Comparison of ENCODE assay signal across 18 cellular contexts in the genomic region with DNA sequence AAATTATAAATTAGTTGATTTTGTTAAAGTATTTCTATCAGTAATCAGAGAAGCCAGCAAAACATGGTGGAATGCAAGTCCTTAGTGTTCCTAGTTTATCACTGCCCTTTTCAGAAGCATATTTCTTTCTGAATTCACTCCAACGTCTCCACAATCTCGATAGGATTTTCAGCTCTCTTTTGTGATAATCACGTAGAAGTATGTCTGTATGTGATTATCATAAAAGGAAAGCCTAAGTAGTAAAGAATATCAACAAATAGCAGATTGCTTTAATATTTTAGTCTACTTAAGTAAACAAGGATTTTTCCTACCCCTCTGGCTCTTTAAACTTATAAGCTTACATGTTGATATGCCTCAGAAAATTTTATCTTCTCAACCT.
"Had no signal": no experiment of that assay in that cellular context is flagged by ENCODE, and none has a peak within 500 bp of the region (broad histone marks: within the 10 kb centered on the region; RNA-seq: fewer than 3 reads in every experiment).

No MANE protein-coding gene starts in this region.

- H3K27me3 ChIP-seq: esophagus muscularis mucosa, gastroesophageal sphincter, heart right ventricle, neutrophil, tibial artery, uterus had no signal

- H3K27ac Mint-ChIP-seq: activated CD8-positive, alpha-beta memory T cell treated with anti-CD3 and anti-CD28 coated beads, Interleukin-2, amount 10 ng/mL, durations not matched to agents 7 days and 5 days; activated naive CD4-positive, alpha-beta T cell treated with anti-CD3 and anti-CD28 coated beads, Interleukin-2, amount 10 ng/mL, durations not matched to agents 7 days and 5 days; activated T-cell treated with anti-CD3 and anti-CD28 coated beads, Interleukin-2, amount 50 U/mL, for 24 hours; naive thymus-derived CD8-positive, alpha-beta T cell; stimulated activated naive B cell treated with anti-CD40 and anti-IgM and Interleukin-4, amounts not matched to agents 10 μg/mL and 1 μg/mL and 100 μg/mL, for 72 hours had no signal

- H3K9me3 ChIP-seq: esophagus muscularis mucosa, neutrophil, tibial artery, uterus had no signal

- DNase-seq: activated CD4-positive, alpha-beta T cell treated with anti-CD3 and anti-CD28 coated beads, Interleukin-2, amount 50 U/mL, for 48 hours; activated CD8-positive, alpha-beta memory T cell treated with anti-CD3 and anti-CD28 coated beads, Interleukin-2, amount 10 ng/mL, durations not matched to agents 7 days and 5 days; activated naive CD4-positive, alpha-beta T cell treated with anti-CD3 and anti-CD28 coated beads, Interleukin-2, amount 10 ng/mL, durations not matched to agents 7 days and 5 days; activated T-cell treated with anti-CD3 and anti-CD28 coated beads, Interleukin-2, amount 50 U/mL, for 24 hours; heart right ventricle; islet precursor cell; naive thymus-derived CD8-positive, alpha-beta T cell; stimulated activated CD4-positive, alpha-beta T cell treated with anti-CD3 and anti-CD28 coated beads, Interleukin-2, amount 100 ng/mL, for 48 hours; stimulated activated naive B cell treated with anti-CD40 and anti-IgM and Interleukin-4, amounts not matched to agents 10 μg/mL and 1 μg/mL and 100 μg/mL, for 72 hours; tibial artery; uterus had no signal

- H3K9me3 Mint-ChIP-seq: activated naive CD4-positive, alpha-beta T cell treated with anti-CD3 and anti-CD28 coated beads, Interleukin-2, amount 10 ng/mL, durations not matched to agents 7 days and 5 days; activated T-cell treated with anti-CD3 and anti-CD28 coated beads, Interleukin-2, amount 50 U/mL, for 24 hours had no signal

- H3K4me1 ChIP-seq: gastroesophageal sphincter, uterus had no signal

- FAIRE-seq: colon, endometrium had no signal

- H3K27ac ChIP-seq: esophagus muscularis mucosa, gastroesophageal sphincter, heart right ventricle, neutrophil, tibial artery, uterus, VCaP had no signal

- H3K36me3 Mint-ChIP-seq: activated CD8-positive, alpha-beta memory T cell treated with anti-CD3 and anti-CD28 coated beads, Interleukin-2, amount 10 ng/mL, durations not matched to agents 7 days and 5 days; activated naive CD4-positive, alpha-beta T cell treated with anti-CD3 and anti-CD28 coated beads, Interleukin-2, amount 10 ng/mL, durations not matched to agents 7 days and 5 days; naive thymus-derived CD8-positive, alpha-beta T cell; stimulated activated naive B cell treated with anti-CD40 and anti-IgM and Interleukin-4, amounts not matched to agents 10 μg/mL and 1 μg/mL and 100 μg/mL, for 72 hours had no signal

- H3K27me3 Mint-ChIP-seq: activated naive CD4-positive, alpha-beta T cell treated with anti-CD3 and anti-CD28 coated beads, Interleukin-2, amount 10 ng/mL, durations not matched to agents 7 days and 5 days had no signal

- H3K4me3 Mint-ChIP-seq: activated CD8-positive, alpha-beta memory T cell treated with anti-CD3 and anti-CD28 coated beads, Interleukin-2, amount 10 ng/mL, durations not matched to agents 7 days and 5 days; activated naive CD4-positive, alpha-beta T cell treated with anti-CD3 and anti-CD28 coated beads, Interleukin-2, amount 10 ng/mL, durations not matched to agents 7 days and 5 days; activated T-cell treated with anti-CD3 and anti-CD28 coated beads, Interleukin-2, amount 50 U/mL, for 24 hours; naive thymus-derived CD8-positive, alpha-beta T cell; stimulated activated naive B cell treated with anti-CD40 and anti-IgM and Interleukin-4, amounts not matched to agents 10 μg/mL and 1 μg/mL and 100 μg/mL, for 72 hours had no signal

- H3K36me3 ChIP-seq: esophagus muscularis mucosa, gastroesophageal sphincter, heart right ventricle, neutrophil, tibial artery, uterus had no signal

- ATAC-seq: activated CD8-positive, alpha-beta memory T cell treated with anti-CD3 and anti-CD28 coated beads, Interleukin-2, amount 10 ng/mL, durations not matched to agents 7 days and 5 days; gastroesophageal sphincter; heart right ventricle; left lobe of liver; naive thymus-derived CD8-positive, alpha-beta T cell; stimulated activated naive B cell treated with anti-CD40 and anti-IgM and Interleukin-4, amounts not matched to agents 10 μg/mL and 1 μg/mL and 100 μg/mL, for 72 hours had no signal

- H3K4me3 ChIP-seq: esophagus muscularis mucosa, gastroesophageal sphincter, heart right ventricle, tibial artery, uterus had no signal

- H3K4me1 Mint-ChIP-seq: activated naive CD4-positive, alpha-beta T cell treated with anti-CD3 and anti-CD28 coated beads, Interleukin-2, amount 10 ng/mL, durations not matched to agents 7 days and 5 days; naive thymus-derived CD8-positive, alpha-beta T cell; stimulated activated naive B cell treated with anti-CD40 and anti-IgM and Interleukin-4, amounts not matched to agents 10 μg/mL and 1 μg/mL and 100 μg/mL, for 72 hours had no signal
